Comparison of ENCODE assay signal across 19 cellular contexts in the genomic region with DNA sequence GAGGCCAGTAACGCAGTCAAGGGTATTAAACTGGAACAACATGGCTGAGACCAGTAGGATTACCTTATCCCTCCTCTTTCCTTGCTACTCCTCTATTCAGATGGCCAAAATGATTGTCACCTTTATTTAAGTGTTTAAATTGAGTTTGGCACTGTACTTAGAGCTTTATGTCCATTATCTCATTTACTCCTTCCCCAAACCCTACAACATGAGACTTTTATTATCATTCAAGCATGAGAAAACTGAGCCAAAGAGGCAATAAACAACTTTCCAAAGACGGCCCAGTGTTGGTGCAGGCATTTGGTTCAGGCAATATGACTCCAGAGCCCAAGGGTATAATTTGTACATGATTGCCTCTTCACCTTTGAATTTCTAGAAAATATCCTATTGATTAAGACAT.
"Had no signal": no experiment of that assay in that cellular context is flagged by ENCODE, and none has a peak within 500 bp of the region (broad histone marks: within the 10 kb centered on the region; RNA-seq: fewer than 3 reads in every experiment).

No MANE protein-coding gene starts in this region.

- H3K27ac Mint-ChIP-seq: activated B cell treated with CpG ODN at 0.5 μM for 24 hours; activated CD8-positive, alpha-beta T cell treated with anti-CD3 and anti-CD28 coated beads, Interleukin-2, amount 10 ng/mL, durations not matched to agents 7 days and 5 days; activated T-cell treated with anti-CD3 and anti-CD28 coated beads, Interleukin-2, amount 50 U/mL, for 24 hours; activated T-helper 2 cell treated with anti-CD3 and anti-CD28 coated beads, Interferon-gamma antibody, Interleukin-2, Interleukin-4, amounts not matched to agents 10 μg/mL and 5 μg/mL and 100 μg/mL, durations not matched to agents 14 hours and 24 hours and 36 hours; brain; effector memory CD8-positive, alpha-beta T cell; immature natural killer cell; naive thymus-derived CD8-positive, alpha-beta T cell; stimulated activated naive CD8-positive, alpha-beta T cell treated with anti-CD3 and anti-CD28 coated beads, Interleukin-15, amount 100 ng/mL, for 72 hours had no signal

- H3K36me3 Mint-ChIP-seq: brain; immature natural killer cell; naive thymus-derived CD8-positive, alpha-beta T cell had no signal

- H3K36me3 ChIP-seq: esophagus squamous epithelium, heart right ventricle had no signal

- H3K9me3 ChIP-seq: esophagus squamous epithelium had no signal

- H3K27me3 Mint-ChIP-seq: activated B cell treated with CpG ODN at 0.5 μM for 24 hours, brain had no signal

- H3K4me3 ChIP-seq: esophagus squamous epithelium, heart right ventricle, smooth muscle cell had no signal

- H3K4me3 Mint-ChIP-seq: activated B cell treated with CpG ODN at 0.5 μM for 24 hours; activated CD8-positive, alpha-beta T cell treated with anti-CD3 and anti-CD28 coated beads, Interleukin-2, amount 10 ng/mL, durations not matched to agents 7 days and 5 days; activated T-cell treated with anti-CD3 and anti-CD28 coated beads, Interleukin-2, amount 50 U/mL, for 24 hours; brain; effector memory CD8-positive, alpha-beta T cell; immature natural killer cell; naive thymus-derived CD8-positive, alpha-beta T cell; stimulated activated naive CD8-positive, alpha-beta T cell treated with anti-CD3 and anti-CD28 coated beads, Interleukin-15, amount 100 ng/mL, for 72 hours had no signal

- H3K27me3 ChIP-seq: heart right ventricle had no signal

- ATAC-seq: activated CD8-positive, alpha-beta T cell treated with anti-CD3 and anti-CD28 coated beads, Interleukin-2, amount 10 ng/mL, durations not matched to agents 7 days and 5 days; effector memory CD8-positive, alpha-beta T cell; heart right ventricle; naive thymus-derived CD8-positive, alpha-beta T cell; sciatic nerve; stimulated activated naive CD8-positive, alpha-beta T cell treated with anti-CD3 and anti-CD28 coated beads, Interleukin-15, amount 100 ng/mL, for 72 hours had no signal

- H3K4me1 Mint-ChIP-seq: activated B cell treated with CpG ODN at 0.5 μM for 24 hours; immature natural killer cell; naive thymus-derived CD8-positive, alpha-beta T cell; stimulated activated naive CD8-positive, alpha-beta T cell treated with anti-CD3 and anti-CD28 coated beads, Interleukin-15, amount 100 ng/mL, for 72 hours had no signal

- H3K9me3 Mint-ChIP-seq: activated T-cell treated with anti-CD3 and anti-CD28 coated beads, Interleukin-2, amount 50 U/mL, for 24 hours; activated T-helper 2 cell treated with anti-CD3 and anti-CD28 coated beads, Interferon-gamma antibody, Interleukin-2, Interleukin-4, amounts not matched to agents 10 μg/mL and 5 μg/mL and 100 μg/mL, durations not matched to agents 14 hours and 24 hours and 36 hours; effector memory CD8-positive, alpha-beta T cell had no signal

- DNase-seq: activated B cell treated with CpG ODN at 0.5 μM for 24 hours; activated CD4-positive, alpha-beta T cell treated with anti-CD3 and anti-CD28 coated beads for 4 hours; activated CD8-positive, alpha-beta T cell treated with anti-CD3 and anti-CD28 coated beads, Interleukin-2, amount 10 ng/mL, durations not matched to agents 7 days and 5 days; activated naive CD4-positive, alpha-beta T cell treated with Interleukin-2 at 50 U/mL for 16 hours; activated T-cell treated with anti-CD3 and anti-CD28 coated beads, Interleukin-2, amount 50 U/mL, for 24 hours; caudate nucleus; effector memory CD8-positive, alpha-beta T cell; esophagus squamous epithelium; heart right ventricle; immature natural killer cell; naive thymus-derived CD8-positive, alpha-beta T cell; stimulated activated CD4-positive, alpha-beta T cell treated with anti-CD3 and anti-CD28 coated beads, Interleukin-4, amount 100 ng/mL, for 1 hour; stimulated activated naive CD8-positive, alpha-beta T cell treated with anti-CD3 and anti-CD28 coated beads, Interleukin-15, amount 100 ng/mL, for 72 hours; trophoblast cell had no signal

- H3K27ac ChIP-seq: esophagus squamous epithelium, heart right ventricle, parathyroid adenoma had no signal
